In the genomic region with DNA sequence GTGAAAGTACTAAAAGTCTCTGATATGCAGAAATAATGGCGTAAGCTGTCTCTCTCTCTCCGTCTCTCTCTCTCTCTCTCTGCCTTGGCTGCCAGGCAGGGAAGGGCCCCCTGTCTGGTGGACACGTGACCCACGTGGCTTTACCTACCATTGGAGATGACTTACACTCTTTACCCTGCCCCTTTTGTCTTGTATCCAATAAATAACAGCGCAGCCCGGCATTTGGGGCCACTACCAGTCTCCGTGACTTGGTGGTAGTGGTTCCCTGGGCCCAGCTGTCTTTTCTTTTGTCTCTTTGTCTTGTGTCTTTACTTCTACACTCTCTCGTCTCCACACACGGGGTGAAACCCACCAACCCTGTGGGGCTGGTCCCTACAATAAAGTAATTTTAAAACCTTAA, we compare ENCODE assay signal across 6 cellular contexts. TPM values are rescaled to one million over a fixed set of nuclear protein-coding genes. Genes with fewer than 3 reads are reported as not detected.
"Had no signal": no experiment of that assay in that cellular context is flagged by ENCODE, and none has a peak within 500 bp of the region (broad histone marks: within the 10 kb centered on the region; RNA-seq: fewer than 3 reads in every experiment).

No MANE protein-coding gene starts in this region.

- H3K4me3 ChIP-seq: GM23338 had no signal

- H2AFZ ChIP-seq: GM23338 had no signal

- ATAC-seq: GM23338 had no signal

- H3K27ac Mint-ChIP-seq: GM23338, H9 had no signal

- H3K4me1 Mint-ChIP-seq: GM23338 had no signal

- H3K4me3 Mint-ChIP-seq: GM23338, H9 had no signal

- DNase-seq: H9, HCEC 1CT, IMR-90 had no signal

- H3K4me2 ChIP-seq: GM23338 had no signal

- H3K9me3 Mint-ChIP-seq: GM23338 had no signal

RNA-seq across cellular contexts. Expression of a gene that starts 12.2 kb away (rescaled TPM):
- total RNA-seq: H1, H9, HT-29, IMR-90 had no signal

RNA-seq across cellular contexts. Expression of a gene that starts 25.2 kb away (rescaled TPM):
- total RNA-seq: HT-29 had no signal
